Comparison of ENCODE assay signal across 14 cellular contexts in genomic region chr12:50058743-50059312, GRCh38. TPM values are rescaled to one million over a fixed set of nuclear protein-coding genes. Genes with fewer than 3 reads are reported as not detected.
DNase-seq lines count a peak whose midpoint lies in the region; ATAC-seq and TF ChIP-seq lines count a peak whose summit lies in the region.
"Had no signal": no experiment of that assay in that cellular context is flagged by ENCODE, and none has a peak within 500 bp of the region (broad histone marks: within the 10 kb centered on the region; RNA-seq: fewer than 3 reads in every experiment).

No MANE protein-coding gene starts in this region.

- no peaks in the 10 kb centered on the region for H3K79me2 ChIP-seq in MM.1S (ENCODE audit: low read length)
- H3K79me2 ChIP-seq: hepatocyte had no signal

- H3K36me3 Mint-ChIP-seq in activated CD8-positive, alpha-beta T cell treated with anti-CD3 and anti-CD28 coated beads, Interleukin-2, amount 10 ng/mL, durations not matched to agents 7 days and 5 days (ENCODE audit: low read depth) = peaks cover 15% of the 10 kb centered on the region
- H3K36me3 Mint-ChIP-seq in memory B cell = no peaks in the 10 kb centered on the region

- H3K27ac Mint-ChIP-seq in activated CD8-positive, alpha-beta T cell treated with anti-CD3 and anti-CD28 coated beads, Interleukin-2, amount 10 ng/mL, durations not matched to agents 7 days and 5 days = peak overlapping the region; percentile 94
- no peak overlapping the region for H3K27ac Mint-ChIP-seq in memory B cell

- no peak overlapping the region for H3K27ac ChIP-seq in BLaER1 treated with 17β-estradiol and CSF1 and Interleukin-3, amounts not matched to agents 10 nM and 100 nM
- no peak overlapping the region for H3K27ac ChIP-seq in MM.1S (ENCODE audit: low read length)
- H3K27ac ChIP-seq: epithelial cell of prostate, hepatocyte had no signal

- peaks cover 31 to 59% (median 50%) of the 10 kb centered on the region in 10 experiments for H3K4me1 ChIP-seq in BLaER1 treated with 17β-estradiol and CSF1 and Interleukin-3, amounts not matched to agents 10 nM and 100 nM
- H3K4me1 ChIP-seq in MM.1S (ENCODE audit: low read length) = peaks cover 4% of the 10 kb centered on the region; the same call in 1 of the 2 replicates

- H3K4me1 Mint-ChIP-seq in activated CD8-positive, alpha-beta T cell treated with anti-CD3 and anti-CD28 coated beads, Interleukin-2, amount 10 ng/mL, durations not matched to agents 7 days and 5 days (ENCODE audit: low read depth) = peaks cover 66% of the 10 kb centered on the region
- H3K4me1 Mint-ChIP-seq in memory B cell = peaks cover 15% of the 10 kb centered on the region

- no peaks in the 10 kb centered on the region for H3K9me3 ChIP-seq in BLaER1 treated with 17β-estradiol and CSF1 and Interleukin-3, amounts not matched to agents 10 nM and 100 nM (replicated peaks in 1 of 11)
- H3K9me3 ChIP-seq in MM.1S (replicated peaks; ENCODE audit: insufficient read depth, low read length) = no peaks in the 10 kb centered on the region

- H3K27me3 Mint-ChIP-seq in activated CD8-positive, alpha-beta T cell treated with anti-CD3 and anti-CD28 coated beads, Interleukin-2, amount 10 ng/mL, durations not matched to agents 7 days and 5 days (ENCODE audit: low read depth) = peaks cover 11% of the 10 kb centered on the region
- peaks cover 33% of the 10 kb centered on the region for H3K27me3 Mint-ChIP-seq in memory B cell

- peak; percentile 48 for ATAC-seq in activated CD8-positive, alpha-beta T cell treated with anti-CD3 and anti-CD28 coated beads, Interleukin-2, amount 10 ng/mL, durations not matched to agents 7 days and 5 days
- no peak for ATAC-seq in memory B cell (ENCODE audit: low read depth)
- ATAC-seq in esophagus mucosa = no peak

- POLR2A ChIA-PET in activated CD8-positive, alpha-beta T cell treated with anti-CD3 and anti-CD28 coated beads, Interleukin-2, amount 10 ng/mL, durations not matched to agents 7 days and 5 days (lab: Charles Lee) = interaction anchor here (0.6 to 2.0 kb wide), 6 partner anchors 19 to 1343 kb away, joined by 3 to 11 read pairs (median 4); partner anchors contain the start of genes RACGAP1 and SMARCD1

- DNase-seq in DMS53 treated with DMSO at 0.1 percent for 48 hours (lab: John Stamatoyannopoulos, UW; ENCODE audit: unreplicated experiment) = peak; percentile 21
- DNase-seq in activated CD8-positive, alpha-beta T cell treated with anti-CD3 and anti-CD28 coated beads, Interleukin-2, amount 10 ng/mL, durations not matched to agents 7 days and 5 days = peak; percentile 67
- DNase-seq in memory B cell (ENCODE audit: low spot score in 2 of 2) = no peak
- DNase-seq in ureter (ENCODE audit: low spot score) = no peak
- no peak for DNase-seq in NCI-H1436 treated with DMSO at 0.1 percent for 48 hours (lab: John Stamatoyannopoulos, UW)
- no peak for DNase-seq in MM.1S
- DNase-seq: mammary epithelial cell; NK-92 treated with Interleukin-12 subunit alpha and Interleukin-12 subunit beta, amount 100 ng/mL, for 24 hours; stimulated activated CD4-positive, alpha-beta T cell treated with anti-CD3 and anti-CD28 coated beads, Interleukin-4, amount 100 ng/mL, for 1 hour; SW 1271 had no signal

- H3K27me3 ChIP-seq in BLaER1 treated with 17β-estradiol and CSF1 and Interleukin-3, amounts not matched to agents 10 nM and 100 nM = peaks cover 13 to 32% (median 26%) of the 10 kb centered on the region in 11 experiments
- peaks cover 22% of the 10 kb centered on the region for H3K27me3 ChIP-seq in MM.1S (replicated peaks; ENCODE audit: insufficient read depth, low read length)

- no peak overlapping the region for H2AFZ ChIP-seq in MM.1S (ENCODE audit: low read length)
- H2AFZ ChIP-seq: hepatocyte had no signal

- CTCF ChIA-PET in activated CD8-positive, alpha-beta T cell treated with anti-CD3 and anti-CD28 coated beads, Interleukin-2, amount 10 ng/mL, durations not matched to agents 7 days and 5 days (lab: Charles Lee) = interaction anchor here (0.7 to 6.2 kb wide), 16 partner anchors 11 to 281 kb away, joined by 3 to 68 read pairs (median 5); partner anchors contain the start of genes CERS5, COX14 and SMARCD1

- no peaks in the 10 kb centered on the region for H3K9me3 Mint-ChIP-seq in activated CD8-positive, alpha-beta T cell treated with anti-CD3 and anti-CD28 coated beads, Interleukin-2, amount 10 ng/mL, durations not matched to agents 7 days and 5 days (ENCODE audit: insufficient read depth)
- H3K9me3 Mint-ChIP-seq in memory B cell = no peaks in the 10 kb centered on the region

- peaks cover 0 to 27% (median 8%) of the 10 kb centered on the region in 11 experiments; a peak in 9 of 22 replicates for H4K20me1 ChIP-seq in BLaER1 treated with 17β-estradiol and CSF1 and Interleukin-3, amounts not matched to agents 10 nM and 100 nM
- 0 out of 2 replicates have a peak, but pooled peaks cover 3% of the 10 kb centered on the region for H4K20me1 ChIP-seq in MM.1S (ENCODE audit: insufficient read depth, low read length)

- H3K4me3 ChIP-seq in BLaER1 treated with 17β-estradiol and CSF1 and Interleukin-3, amounts not matched to agents 10 nM and 100 nM = no peak overlapping the region
- H3K4me3 ChIP-seq in MM.1S (ENCODE audit: low read length) = no peak overlapping the region
- H3K4me3 ChIP-seq: hepatocyte had no signal

- no peaks in the 10 kb centered on the region for H3K9me2 ChIP-seq in MM.1S (replicated peaks; ENCODE audit: insufficient read depth, low read length)

- H3F3A ChIP-seq in MM.1S (ENCODE audit: insufficient read depth, low read length) = no peaks in the 10 kb centered on the region

- no peak overlapping the region for H3K9ac ChIP-seq in BLaER1 treated with 17β-estradiol and CSF1 and Interleukin-3, amounts not matched to agents 10 nM and 100 nM
- no peak overlapping the region for H3K9ac ChIP-seq in MM.1S (ENCODE audit: low read length)

- H3K4me3 Mint-ChIP-seq in activated CD8-positive, alpha-beta T cell treated with anti-CD3 and anti-CD28 coated beads, Interleukin-2, amount 10 ng/mL, durations not matched to agents 7 days and 5 days = peak overlapping the region; percentile 75
- H3K4me3 Mint-ChIP-seq in memory B cell = peak overlapping the region; percentile 19

- no peaks in the 10 kb centered on the region for H3K36me3 ChIP-seq in BLaER1 treated with 17β-estradiol and CSF1 and Interleukin-3, amounts not matched to agents 10 nM and 100 nM
- no peaks in the 10 kb centered on the region for H3K36me3 ChIP-seq in MM.1S (replicated peaks; ENCODE audit: insufficient read depth, low read length)

- peak overlapping the region in 9 of 11 experiments; percentile 27 to 98 (median 83); a peak in 9 of 22 replicates for H3K4me2 ChIP-seq in BLaER1 treated with 17β-estradiol and CSF1 and Interleukin-3, amounts not matched to agents 10 nM and 100 nM
- no peak overlapping the region for H3K4me2 ChIP-seq in MM.1S (ENCODE audit: low read depth, low read length)

- no peak for TF ChIP-seq CTCF in MM.1S (IDR thresholded peaks at IDR 0.05; ENCODE audit: low read length)

RNA-seq across cellular contexts. Expression of gene ASIC1, which starts 1.4 kb away (rescaled TPM):
- total RNA-seq in activated CD8-positive, alpha-beta T cell treated with anti-CD3 and anti-CD28 coated beads, Interleukin-2, amount 10 ng/mL, durations not matched to agents 7 days and 5 days = 10 to 100 TPM; 25.4 to 27.9 TPM
- total RNA-seq in esophagus mucosa = 2.1 TPM
- 1.6 TPM for total RNA-seq in ureter

RNA-seq across cellular contexts. Expression of gene SMARCD1, which starts 26.3 kb away (rescaled TPM):
- total RNA-seq in activated CD8-positive, alpha-beta T cell treated with anti-CD3 and anti-CD28 coated beads, Interleukin-2, amount 10 ng/mL, durations not matched to agents 7 days and 5 days = 10 to 100 TPM; 72.3 to 78.1 TPM
- total RNA-seq in esophagus mucosa (28.8 TPM), ureter (64.5 TPM)

RNA-seq across cellular contexts. Expression of gene RACGAP1, which starts 33.5 kb away (rescaled TPM):
- total RNA-seq in activated CD8-positive, alpha-beta T cell treated with anti-CD3 and anti-CD28 coated beads, Interleukin-2, amount 10 ng/mL, durations not matched to agents 7 days and 5 days = 100 to 1,000 TPM; 185 to 200 TPM
- 47.6 TPM for total RNA-seq in esophagus mucosa
- 5.3 TPM for total RNA-seq in ureter

RNA-seq across cellular contexts. Expression of gene GPD1, which starts 45.0 kb away (rescaled TPM):
- under 1 TPM; 0.23 to 0.82 TPM for total RNA-seq in activated CD8-positive, alpha-beta T cell treated with anti-CD3 and anti-CD28 coated beads, Interleukin-2, amount 10 ng/mL, durations not matched to agents 7 days and 5 days
- total RNA-seq in esophagus mucosa (0.56 TPM), ureter (1.7 TPM)

RNA-seq across cellular contexts. Expression of gene COX14, which starts 53.2 kb away (rescaled TPM):
- 10 to 100 TPM; 50.0 to 51.6 TPM for total RNA-seq in activated CD8-positive, alpha-beta T cell treated with anti-CD3 and anti-CD28 coated beads, Interleukin-2, amount 10 ng/mL, durations not matched to agents 7 days and 5 days
- total RNA-seq in esophagus mucosa (37.9 TPM), ureter (58.9 TPM)

Comparison
In these comparisons a context has a peak if more than half of its experiments do, and no peak if none do; other contexts are left out.
1. DNase-seq: peak in DMS53 treated with DMSO at 0.1 percent for 48 hours (single experiment) and activated CD8-positive, alpha-beta T cell treated with anti-CD3 and anti-CD28 coated beads, Interleukin-2, amount 10 ng/mL, durations not matched to agents 7 days and 5 days (single experiment); none in memory B cell (0 of 2), ureter (single experiment), NCI-H1436 treated with DMSO at 0.1 percent for 48 hours (single experiment) and MM.1S (single experiment).